1 cellular context compared by ENCODE assay signal in the genomic region with DNA sequence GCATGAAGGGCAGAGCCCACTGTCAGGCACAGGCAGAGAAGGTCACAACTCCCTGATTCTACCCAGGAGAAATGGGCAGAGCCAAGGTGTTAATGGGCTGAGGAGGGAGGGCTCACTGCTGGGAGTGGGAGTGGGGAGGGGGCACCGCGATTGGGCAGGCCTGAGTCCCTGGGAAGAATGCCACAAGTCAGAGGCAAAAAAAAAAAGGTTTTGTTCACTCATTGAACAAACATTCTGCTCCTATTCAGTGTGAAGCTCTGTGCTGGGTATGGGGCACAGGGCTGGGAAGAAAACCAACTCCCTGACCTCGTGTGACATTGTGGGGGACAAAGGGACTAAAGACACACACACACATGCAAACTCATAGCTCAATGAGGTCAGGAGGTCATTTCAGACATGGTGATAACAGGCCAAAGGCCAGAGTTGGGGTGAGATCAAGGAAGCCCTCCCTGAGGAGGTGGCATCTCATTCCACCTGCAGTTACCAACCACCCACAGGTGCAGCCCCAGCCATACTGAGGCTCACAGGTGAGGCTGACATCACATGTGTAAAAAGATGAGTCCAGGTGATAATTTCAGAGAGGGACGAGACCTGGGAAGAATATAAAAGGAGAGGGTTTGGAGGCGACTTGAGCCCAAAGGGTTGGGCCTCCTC.
TF ChIP-seq lines count a peak whose summit lies in the region.

No MANE protein-coding gene starts in this region.

TF ChIP-seq in WTC11, 78 proteins besides CTCF, POLR2A, EP300 and RAD21 (continued from another document):
- TF ChIP-seq, protein P1, sequence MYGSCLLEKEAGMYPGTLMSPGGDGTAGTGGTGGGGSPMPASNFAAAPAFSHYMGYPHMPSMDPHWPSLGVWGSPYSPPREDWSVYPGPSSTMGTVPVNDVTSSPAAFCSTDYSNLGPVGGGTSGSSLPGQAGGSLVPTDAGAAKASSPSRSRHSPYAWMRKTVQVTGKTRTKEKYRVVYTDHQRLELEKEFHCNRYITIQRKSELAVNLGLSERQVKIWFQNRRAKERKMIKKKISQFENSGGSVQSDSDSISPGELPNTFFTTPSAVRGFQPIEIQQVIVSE (CRISPR knock-in tag; IDR thresholded peaks at IDR 0.05; ENCODE audit: borderline replicate concordance) = no peak
- TF ChIP-seq FOXP1 (CRISPR knock-in tag; IDR thresholded peaks at IDR 0.05; ENCODE audit: borderline replicate concordance) = no peak
- no peak for TF ChIP-seq IRF2 (CRISPR knock-in tag; IDR thresholded peaks at IDR 0.05; ENCODE audit: borderline replicate concordance, low read depth)
- TF ChIP-seq RORB (CRISPR knock-in tag; IDR thresholded peaks at IDR 0.05) = no peak
TF ChIP-seq in WTC11: peak in this region for 0.
